22 cellular contexts compared by ENCODE assay signal in genomic region chr5:143318833-143319232, GRCh38.
A peak's percentile ranks its signal among the peaks of the same experiment; 100 is the strongest.
DNase-seq lines count a peak whose midpoint lies in the region; ATAC-seq and TF ChIP-seq lines count a peak whose summit lies in the region.
"Had no signal": no experiment of that assay in that cellular context is flagged by ENCODE, and none has a peak within 500 bp of the region (broad histone marks: within the 10 kb centered on the region; RNA-seq: fewer than 3 reads in every experiment).

No MANE protein-coding gene starts in this region.

- H3K36me3 ChIP-seq in Karpas-422 (ENCODE audit: insufficient read depth, low read length) (peaks cover 39% of the 10 kb centered on the region), SJSA1 (peaks cover 39% of the 10 kb centered on the region), psoas muscle (ENCODE audit: insufficient read depth in 1 of 2, low read depth in 1 of 2) (no peaks in the 10 kb centered on the region), right lobe of liver (no peaks in the 10 kb centered on the region)

- H3K4me2 ChIP-seq in Karpas-422 (ENCODE audit: low read depth, low read length, poor library complexity, severe bottlenecking), result no peak overlapping the region
- H3K4me2 ChIP-seq: BLaER1 treated with 17β-estradiol and CSF1 and Interleukin-3, amounts not matched to agents 10 nM and 100 nM; GM23338 had no signal

- H3K9me3 ChIP-seq in Karpas-422 (ENCODE audit: low read length), result no peaks in the 10 kb centered on the region
- no peaks in the 10 kb centered on the region for H3K9me3 ChIP-seq in SJSA1 (replicated peaks)
- no peaks in the 10 kb centered on the region for H3K9me3 ChIP-seq in psoas muscle
- no peaks in the 10 kb centered on the region for H3K9me3 ChIP-seq in right lobe of liver
- H3K9me3 ChIP-seq: Caco-2 had no signal

- 82 to 92% (median 83%) methylated on average over 1 of the region's 1 CpG for WGBS in psoas muscle, 3 donors
- WGBS in right lobe of liver (ENCODE audit: insufficient coverage, low coverage, low lambda C conversion rate, missing lambda C conversion rate), result 80% methylated on average over 1 of the region's 1 CpG

- H3K79me2 ChIP-seq in Karpas-422 (ENCODE audit: low read length), result peaks cover 100% of the 10 kb centered on the region

- no peak for TF ChIP-seq CTCF in psoas muscle (IDR thresholded peaks at IDR 0.05)
- TF ChIP-seq CTCF in right lobe of liver (IDR thresholded peaks at IDR 0.05), result no peak

- H3K9me2 ChIP-seq in Karpas-422 (replicated peaks; ENCODE audit: insufficient read depth, low read length), result no peaks in the 10 kb centered on the region

- peak; percentile 22 for DNase-seq in ELR (ENCODE audit: low read depth)
- no peak for DNase-seq in Karpas-422
- DNase-seq in SJSA1 (ENCODE audit: low read depth in 1 of 2, low spot score in 2 of 2), result peak; percentile 66 to 69
- no peak for DNase-seq in psoas muscle
- DNase-seq in right lobe of liver, result no peak
- DNase-seq in NCI-H1417 (lab: John Stamatoyannopoulos, UW), result no peak
- DNase-seq in head of caudate nucleus, result no peak
- DNase-seq: Caco-2; CD4-positive, alpha-beta memory T cell; DMS 273 treated with DMSO at 0.1 percent for 48 hours; DMS79 treated with DMSO at 0.1 percent for 48 hours; HCEC 1CT; KBM-7; NCI-H1105 treated with DMSO at 0.1 percent for 48 hours; NCI-H187 treated with DMSO at 0.1 percent for 48 hours; NCI-H226; NCI-H510A treated with DMSO at 0.1 percent for 48 hours; NCI-H774 had no signal

- H3K27me3 ChIP-seq in Karpas-422 (ENCODE audit: low read length) (no peaks in the 10 kb centered on the region), SJSA1 (replicated peaks) (no peaks in the 10 kb centered on the region), psoas muscle (ENCODE audit: insufficient read depth in 3 of 3, low read length in 2 of 3) (no peaks in the 10 kb centered on the region), right lobe of liver (no peaks in the 10 kb centered on the region)
- H3K27me3 ChIP-seq: BLaER1 treated with 17β-estradiol and CSF1 and Interleukin-3, amounts not matched to agents 10 nM and 100 nM had no signal

- H2AFZ ChIP-seq in Karpas-422 (ENCODE audit: low read length), result no peak overlapping the region
- H2AFZ ChIP-seq: GM23338 had no signal

- ATAC-seq in psoas muscle, result no peak
- no peak for ATAC-seq in right lobe of liver
- ATAC-seq: GM23338, HepG2 had no signal

- peak overlapping the region; percentile 10; the same call in 1 of the 2 replicates for H3K27ac ChIP-seq in Karpas-422 (ENCODE audit: low read length)
- peak overlapping the region; percentile 73 for H3K27ac ChIP-seq in SJSA1
- peak overlapping the region; percentile 28 for H3K27ac ChIP-seq in psoas muscle
- no peak overlapping the region for H3K27ac ChIP-seq in right lobe of liver
- H3K27ac ChIP-seq: BLaER1 treated with 17β-estradiol and CSF1 and Interleukin-3, amounts not matched to agents 10 nM and 100 nM; HL-60 had no signal

- intact Hi-C loops in psoas muscle (cut with DNase I) (loop anchor here (5.0 to 10.0 kb wide), 3 partner anchors 56 to 83 kb away; partner anchors contain the start of gene NR3C1 (in 1 of the 2)), right lobe of liver (cut with DNase I) (no loop called here), head of caudate nucleus (cut with DNase I) (no loop called here)

- no peak overlapping the region for H3K4me3 ChIP-seq in Karpas-422 (ENCODE audit: low read length)
- H3K4me3 ChIP-seq in SJSA1, result no peak overlapping the region
- H3K4me3 ChIP-seq in psoas muscle, result no peak overlapping the region
- H3K4me3 ChIP-seq in right lobe of liver, result no peak overlapping the region
- H3K4me3 ChIP-seq: BLaER1 treated with 17β-estradiol and CSF1 and Interleukin-3, amounts not matched to agents 10 nM and 100 nM; GM23338 had no signal

- no peak for TF ChIP-seq POLR2A in right lobe of liver (IDR thresholded peaks at IDR 0.05)

- H4K20me1 ChIP-seq in Karpas-422 (ENCODE audit: insufficient read depth, low read depth, low read length), result peaks cover 53% of the 10 kb centered on the region

- H3K4me1 ChIP-seq in Karpas-422 (ENCODE audit: low read length) (peaks cover 100% of the 10 kb centered on the region), SJSA1 (replicated peaks) (peaks cover 70% of the 10 kb centered on the region), psoas muscle (peaks cover 91% of the 10 kb centered on the region), right lobe of liver (peaks cover 0 to 31% (median 7%) of the 10 kb centered on the region in 4 donors)

- no peak overlapping the region for H3K9ac ChIP-seq in Karpas-422 (ENCODE audit: low read length)
- H3K9ac ChIP-seq: BLaER1 treated with 17β-estradiol and CSF1 and Interleukin-3, amounts not matched to agents 10 nM and 100 nM had no signal

Comparison
In these comparisons a context has a peak if more than half of its experiments do, and no peak if none do; other contexts are left out.
1. DNase-seq: peak in ELR (single experiment) and SJSA1 (2 of 2); none in Karpas-422 (single experiment), psoas muscle (0 of 2), right lobe of liver (0 of 3), NCI-H1417 (0 of 3) and head of caudate nucleus (0 of 42).
2. H3K27ac ChIP-seq: peak in Karpas-422 (single experiment), SJSA1 (single experiment) and psoas muscle (single experiment); none in right lobe of liver (0 of 3).
3. intact Hi-C loops: an anchor here in psoas muscle (5.0 to 10.0 kb wide); none called in right lobe of liver and head of caudate nucleus.